ENCODE assay signal across 8 cellular contexts in the genomic region with DNA sequence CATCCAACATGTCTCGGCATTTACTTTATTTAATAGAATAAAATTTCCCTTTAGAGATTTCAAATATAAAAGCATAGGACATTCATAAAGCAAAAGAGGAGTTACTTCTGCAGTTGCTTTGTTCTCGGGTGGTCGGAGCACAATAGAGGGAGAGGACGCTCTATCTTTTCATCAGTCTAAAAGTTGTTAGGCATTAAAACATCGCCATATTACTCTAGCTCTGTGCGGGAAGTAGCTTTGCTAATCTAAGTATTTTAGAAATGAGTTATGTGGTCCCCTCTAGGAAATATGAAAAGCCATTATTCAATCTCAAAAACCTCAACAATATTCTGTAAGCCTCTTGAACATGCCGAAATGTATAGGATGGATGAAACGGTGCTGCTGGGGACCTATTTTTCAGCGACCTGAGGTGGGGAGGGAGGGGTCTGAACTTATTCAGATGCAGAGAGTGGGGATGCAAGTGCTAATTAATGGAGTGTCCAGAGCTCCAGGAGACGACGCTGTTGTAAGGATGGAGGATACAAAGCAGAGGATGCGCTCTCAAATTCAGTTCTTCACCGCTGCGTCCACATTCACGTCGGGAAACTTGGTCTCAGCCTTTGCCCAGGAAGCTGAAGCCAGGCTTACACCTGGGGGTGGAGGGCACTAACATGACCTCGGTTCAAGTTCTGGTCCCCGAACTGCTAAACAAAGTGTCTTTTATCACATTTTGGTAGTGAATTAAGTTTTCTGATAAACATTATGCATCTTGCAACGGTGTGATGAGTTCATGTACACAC. TPM values are rescaled to one million over a fixed set of nuclear protein-coding genes. Genes with fewer than 3 reads are reported as not detected.
DNase-seq lines count a peak whose midpoint lies in the region; ATAC-seq and TF ChIP-seq lines count a peak whose summit lies in the region.

No MANE protein-coding gene starts in this region.

- H3K9me3 Mint-ChIP-seq in activated naive CD8-positive, alpha-beta T cell treated with anti-CD3 and anti-CD28 coated beads for 36 hours: no peaks in the 10 kb centered on the region

- H3K27ac Mint-ChIP-seq in activated naive CD8-positive, alpha-beta T cell treated with anti-CD3 and anti-CD28 coated beads for 36 hours: no peak overlapping the region

- H3K4me3 Mint-ChIP-seq in activated naive CD8-positive, alpha-beta T cell treated with anti-CD3 and anti-CD28 coated beads for 36 hours: peak overlapping the region; percentile 79

- H3K27me3 ChIP-seq in left lung: peaks cover 0 to 48% of the 10 kb centered on the region in 2 donors
- no peaks in the 10 kb centered on the region for H3K27me3 ChIP-seq in transverse colon

- ATAC-seq in GM19455 (IDR thresholded peaks at IDR 0.05; ENCODE audit: unreplicated experiment): peak; percentile 1
- no peak for ATAC-seq in left lung
- no peak for ATAC-seq in HG03025 (IDR thresholded peaks at IDR 0.05; ENCODE audit: low FRiP score, unreplicated experiment)

- TF ChIP-seq EP300 in transverse colon (IDR thresholded peaks at IDR 0.05; ENCODE audit: low read depth): no peak

- H3K27ac ChIP-seq in left lung: peak overlapping the region; percentile 86 to 94
- peak overlapping the region; percentile 88 to 95 (median 94) for H3K27ac ChIP-seq in transverse colon

- H3K4me3 ChIP-seq in AG10803 (ENCODE audit: low read length) (peak overlapping the region; percentile 72), left lung (peak overlapping the region; percentile 76 to 77), transverse colon (peak overlapping the region in 3 of 4 donors; percentile 74 to 77 (median 76))

- H3K36me3 ChIP-seq in left lung: no peaks in the 10 kb centered on the region
- no peaks in the 10 kb centered on the region for H3K36me3 ChIP-seq in transverse colon

- in situ Hi-C loops in transverse colon (cut with MboI; ENCODE audit: low pct_ligation_motif_present in 1 of 4, low pct_unique_long_range_greater_than_20kb in 1 of 4, low sequenced_read_pairs in 3 of 4): no loop called here

- TF ChIP-seq CTCF in AG10803 (conservative IDR thresholded peaks at IDR 0.05; ENCODE audit: low read length) (no peak), left lung (IDR thresholded peaks at IDR 0.05) (no peak), transverse colon (IDR thresholded peaks at IDR 0.05) (no peak)

- H3K36me3 Mint-ChIP-seq in activated naive CD8-positive, alpha-beta T cell treated with anti-CD3 and anti-CD28 coated beads for 36 hours: peaks cover 5% of the 10 kb centered on the region

- 64 to 68% methylated on average over 10 to 19 of the region's 19 CpGs for WGBS in transverse colon (ENCODE audit: low coverage in 1 of 2), 2 donors

- H3K9me3 ChIP-seq in left lung: no peaks in the 10 kb centered on the region
- H3K9me3 ChIP-seq in transverse colon: no peaks in the 10 kb centered on the region

- intact Hi-C loops in left lung (cut with DNase I) (no loop called here), transverse colon (cut with DNase I; ENCODE audit: low total_unique reads) (no loop called here)

- peaks cover 23% of the 10 kb centered on the region for H3K4me1 Mint-ChIP-seq in activated naive CD8-positive, alpha-beta T cell treated with anti-CD3 and anti-CD28 coated beads for 36 hours

- no peak for TF ChIP-seq POLR2A in transverse colon (IDR thresholded peaks at IDR 0.05)

- DNase-seq in AG10803 (ENCODE audit: low read depth) (no peak), NCI-H187 (lab: John Stamatoyannopoulos, UW) (peak; percentile 63 to 92), left lung (no peak), transverse colon (no peak), SW 1271 (lab: John Stamatoyannopoulos, UW) (no peak)
- no peak for DNase-seq in activated naive CD8-positive, alpha-beta T cell treated with anti-CD3 and anti-CD28 coated beads for 36 hours

- H3K4me1 ChIP-seq in left lung (peaks cover 0 to 17% of the 10 kb centered on the region in 2 donors), transverse colon (peaks cover 0 to 38% (median 6%) of the 10 kb centered on the region in 4 donors)

- H3K27me3 Mint-ChIP-seq in activated naive CD8-positive, alpha-beta T cell treated with anti-CD3 and anti-CD28 coated beads for 36 hours: peaks cover 56% of the 10 kb centered on the region

RNA-seq across cellular contexts. Expression of a gene that starts 6.3 kb away (rescaled TPM):
- 10 to 100 TPM; 13.0 to 13.6 TPM for total RNA-seq in activated naive CD8-positive, alpha-beta T cell treated with anti-CD3 and anti-CD28 coated beads for 36 hours
- 10 to 100 TPM; 12.3 to 16.4 TPM for total RNA-seq in left lung
- total RNA-seq in transverse colon: 10 to 100 TPM in 1 of 4 donors, 1 to 10 TPM in 2, not detected in 1; 6.7 to 10.3 (median 7.4) TPM

RNA-seq across cellular contexts. Expression of a gene that starts 16.2 kb away (rescaled TPM):
- 10 to 100 TPM; 83.7 to 88.5 TPM for total RNA-seq in activated naive CD8-positive, alpha-beta T cell treated with anti-CD3 and anti-CD28 coated beads for 36 hours
- total RNA-seq in left lung (10 to 100 TPM; 47.4 to 58.3 TPM), transverse colon (10 to 100 TPM; 25.1 to 74.6 (median 37.2) TPM)

Comparison
In these comparisons a context has a peak if more than half of its experiments do, and no peak if none do; other contexts are left out.
1. DNase-seq: peak in NCI-H187 (2 of 2); none in AG10803 (single experiment), activated naive CD8-positive, alpha-beta T cell treated with anti-CD3 and anti-CD28 coated beads for 36 hours (single experiment), left lung (0 of 2), transverse colon (single experiment) and SW 1271 (0 of 2).
2. Peak in every context shown above with its lines, with median percentiles within 50 percentile points of each other: H3K4me3 ChIP-seq.